10 cellular contexts compared by ENCODE assay signal in genomic region chr3:72797773-72798543, GRCh38. TPM values are rescaled to one million over a fixed set of nuclear protein-coding genes. Genes with fewer than 3 reads are reported as not detected.
DNase-seq lines count a peak whose midpoint lies in the region; ATAC-seq and TF ChIP-seq lines count a peak whose summit lies in the region.
"Had no signal": no experiment of that assay in that cellular context is flagged by ENCODE, and none has a peak within 500 bp of the region (broad histone marks: within the 10 kb centered on the region; RNA-seq: fewer than 3 reads in every experiment).

No MANE protein-coding gene starts in this region.

- H3K27me3 ChIP-seq in Peyer's patch = no peaks in the 10 kb centered on the region
- H3K27me3 ChIP-seq: esophagus squamous epithelium had no signal

- DNase-seq in M059J (ENCODE audit: low read depth) = peak; percentile 17
- peak in 2 of 3 donors; percentile 55 to 59 for DNase-seq in Peyer's patch
- DNase-seq in fibroblast of the aortic adventitia (ENCODE audit: low read depth) = peak; percentile 20
- peak; percentile 53 for DNase-seq in retina
- no peak for DNase-seq in activated CD4-positive, alpha-beta T cell treated with anti-CD3 and anti-CD28 coated beads for 48 hours
- DNase-seq in HuH-7 (ENCODE audit: low spot score) = no peak
- DNase-seq: esophagus squamous epithelium; naive thymus-derived CD8-positive, alpha-beta T cell had no signal

- no peak for TF ChIP-seq POLR2A in Peyer's patch (IDR thresholded peaks at IDR 0.05)

- no peak for ATAC-seq in GM21360 (IDR thresholded peaks at IDR 0.05; ENCODE audit: unreplicated experiment)
- ATAC-seq in HG02884 (IDR thresholded peaks at IDR 0.05; ENCODE audit: unreplicated experiment) = no peak
- ATAC-seq: naive thymus-derived CD8-positive, alpha-beta T cell had no signal

- no peak overlapping the region for H3K27ac ChIP-seq in Peyer's patch
- H3K27ac ChIP-seq: esophagus squamous epithelium had no signal

- H3K4me1 ChIP-seq in Peyer's patch = no peaks in the 10 kb centered on the region
- H3K4me1 ChIP-seq: esophagus squamous epithelium had no signal

- no peaks in the 10 kb centered on the region for H3K36me3 ChIP-seq in Peyer's patch

- TF ChIP-seq CTCF in Peyer's patch (IDR thresholded peaks at IDR 0.05) (no peak), fibroblast of the aortic adventitia (IDR thresholded peaks at IDR 0.05; ENCODE audit: insufficient read depth, low read length) (no peak)

- no peaks in the 10 kb centered on the region for H3K9me3 ChIP-seq in Peyer's patch
- H3K9me3 ChIP-seq: esophagus squamous epithelium had no signal

- H3K4me3 ChIP-seq in Peyer's patch = no peak overlapping the region
- H3K4me3 ChIP-seq in fibroblast of the aortic adventitia (ENCODE audit: low read depth, low read length) = no peak overlapping the region
- H3K4me3 ChIP-seq: esophagus squamous epithelium had no signal

RNA-seq across cellular contexts. Expression of gene SHQ1, which starts 50.3 kb away (rescaled TPM):
- 12.6 and 14.0 TPM in 2 replicates for total RNA-seq in M059J (2014; rRNA removed; shearing (Covaris generic))
- total RNA-seq in Peyer's patch = 100 to 1,000 TPM in 1 of 4 donors, 10 to 100 TPM in 3; 11.0 to 105 (median 13.4) TPM
- 21.5 and 39.2 TPM in 2 replicates for total RNA-seq in fibroblast of the aortic adventitia (ENCODE audit: low replicate concordance)

Comparison
In these comparisons a context has a peak if more than half of its experiments do, and no peak if none do; other contexts are left out.
1. DNase-seq: peak in M059J (single experiment), Peyer's patch (2 of 3), fibroblast of the aortic adventitia (single experiment) and retina (single experiment); none in activated CD4-positive, alpha-beta T cell treated with anti-CD3 and anti-CD28 coated beads for 48 hours (single experiment) and HuH-7 (single experiment).